In genomic region chr10:103685880-103686669, GRCh38 we compare ENCODE assay signal across 9 cellular contexts.
DNase-seq lines count a peak whose midpoint lies in the region; ATAC-seq and TF ChIP-seq lines count a peak whose summit lies in the region.
"Had no signal": no experiment of that assay in that cellular context is flagged by ENCODE, and none has a peak within 500 bp of the region (broad histone marks: within the 10 kb centered on the region; RNA-seq: fewer than 3 reads in every experiment).

No MANE protein-coding gene starts in this region.

- H3K27ac Mint-ChIP-seq in Calu3 (ENCODE audit: unreplicated experiment) (no peak overlapping the region), T-cell (peak overlapping the region in 1 of 2 donors; percentile 41)
- H3K27ac Mint-ChIP-seq: T-helper 1 cell treated with Interleukin-12 subunit alpha and Interleukin-12 subunit beta and Interleukin-4 antibody, amounts not matched to agents 30 μg/mL and 1 μg/mL, for 36 hours had no signal

- no peak overlapping the region for H3K4me3 ChIP-seq in adipocyte (ENCODE audit: low read length)
- H3K4me3 ChIP-seq in retinal pigment epithelial cell (ENCODE audit: low read length), result no peak overlapping the region

- H3K9me3 Mint-ChIP-seq in Calu3 (ENCODE audit: low read depth, unreplicated experiment), result no peaks in the 10 kb centered on the region
- no peaks in the 10 kb centered on the region for H3K9me3 Mint-ChIP-seq in T-cell
- H3K9me3 Mint-ChIP-seq: T-helper 1 cell treated with Interleukin-12 subunit alpha and Interleukin-12 subunit beta and Interleukin-4 antibody, amounts not matched to agents 30 μg/mL and 1 μg/mL, for 36 hours had no signal

- DNase-seq in Calu3 (peak; percentile 78), LHCN-M2 (ENCODE audit: low read depth) (peak; percentile 56), T-cell (peak; percentile 30 to 78 (median 68)), adipocyte (ENCODE audit: low read depth) (peak; percentile 91), left cardiac atrium (peak; percentile 80), retinal pigment epithelial cell (ENCODE audit: low read depth) (no peak)

- H3K4me1 Mint-ChIP-seq in Calu3 (ENCODE audit: low read depth, unreplicated experiment) (peaks cover 11% of the 10 kb centered on the region), T-cell (peaks cover 0 to 3% (median 0%) of the 10 kb centered on the region in 3 donors)

- H3K9me3 ChIP-seq in adipocyte (ENCODE audit: control insufficient read depth, low read length), result no peaks in the 10 kb centered on the region

- peaks cover 26% of the 10 kb centered on the region for H3K4me1 ChIP-seq in adipocyte (ENCODE audit: control insufficient read depth, insufficient read depth, low read length)

- H3K27me3 ChIP-seq in adipocyte (replicated peaks; ENCODE audit: control insufficient read depth, insufficient read depth, low read length), result no peaks in the 10 kb centered on the region

- POLR2A ChIA-PET in T-cell (lab: Charles Lee), result interaction anchor here in 1 of 2 donors (0.5 to 0.6 kb wide), 2 partner anchors 689 to 1372 kb away, joined by 6 to 10 read pairs; no protein-coding TSS in a partner anchor

- peak overlapping the region; percentile 66 for H3K9ac ChIP-seq in adipocyte (ENCODE audit: low read length)

- H3K36me3 ChIP-seq in adipocyte (ENCODE audit: control insufficient read depth, insufficient read depth, low read length, severe bottlenecking), result no peaks in the 10 kb centered on the region

- no peak overlapping the region for H3K4me3 Mint-ChIP-seq in Calu3 (ENCODE audit: low read depth, unreplicated experiment)
- no peak overlapping the region for H3K4me3 Mint-ChIP-seq in T-cell
- H3K4me3 Mint-ChIP-seq: T-helper 1 cell treated with Interleukin-12 subunit alpha and Interleukin-12 subunit beta and Interleukin-4 antibody, amounts not matched to agents 30 μg/mL and 1 μg/mL, for 36 hours had no signal

- CTCF ChIA-PET in Calu3 (lab: Charles Lee) (interaction anchor here (0.6 to 1.3 kb wide), 7 partner anchors 10 to 104 kb away, joined by 3 to 18 read pairs (median 6); no protein-coding TSS in a partner anchor), T-cell (lab: Charles Lee) (interaction anchor here (0.5 to 2.4 kb wide), 16 partner anchors 8 to 597 kb away, joined by 3 to 18 read pairs (median 4); no protein-coding TSS in a partner anchor)

- H3K36me3 Mint-ChIP-seq in Calu3 (ENCODE audit: insufficient read depth, unreplicated experiment), result no peaks in the 10 kb centered on the region
- H3K36me3 Mint-ChIP-seq in T-cell, result no peaks in the 10 kb centered on the region

- intact Hi-C loops in Calu3 (cut with micrococcal nuclease; ENCODE audit: unreplicated experiment), result loop anchor here (1.0 kb wide), 1 partner anchor 87 kb away; no protein-coding TSS in a partner anchor
- intact Hi-C loops in left cardiac atrium (cut with DNase I), result loop anchor here (2.0 to 5.0 kb wide), 2 partner anchors 81 to 84 kb away; no protein-coding TSS in a partner anchor

- TF ChIP-seq CTCF in Calu3 (IDR thresholded peaks at IDR 0.05; ENCODE audit: unreplicated experiment) (peak; percentile 81), retinal pigment epithelial cell (conservative IDR thresholded peaks at IDR 0.05; ENCODE audit: low read depth, low read length) (peak; percentile 98)

- ATAC-seq in GM21526 (IDR thresholded peaks at IDR 0.05; ENCODE audit: low FRiP score, unreplicated experiment), result peak; percentile 68
- peak; percentile 85 to 90 (median 88) for ATAC-seq in T-cell (replicated peaks in 1 of 4)
- peak; percentile 78 to 81 for ATAC-seq in left cardiac atrium
- no peak for ATAC-seq in HG03108 (IDR thresholded peaks at IDR 0.05; ENCODE audit: unreplicated experiment)

- H3K27me3 Mint-ChIP-seq in Calu3 (ENCODE audit: unreplicated experiment) (peaks cover 11% of the 10 kb centered on the region), T-cell (no peaks in the 10 kb centered on the region)

- no TSS peak for BruUV-seq in Calu3 (replicated peaks; lab: Mats Ljungman, UMichigan)
